Comparison of ENCODE assay signal across 24 cellular contexts in the genomic region with DNA sequence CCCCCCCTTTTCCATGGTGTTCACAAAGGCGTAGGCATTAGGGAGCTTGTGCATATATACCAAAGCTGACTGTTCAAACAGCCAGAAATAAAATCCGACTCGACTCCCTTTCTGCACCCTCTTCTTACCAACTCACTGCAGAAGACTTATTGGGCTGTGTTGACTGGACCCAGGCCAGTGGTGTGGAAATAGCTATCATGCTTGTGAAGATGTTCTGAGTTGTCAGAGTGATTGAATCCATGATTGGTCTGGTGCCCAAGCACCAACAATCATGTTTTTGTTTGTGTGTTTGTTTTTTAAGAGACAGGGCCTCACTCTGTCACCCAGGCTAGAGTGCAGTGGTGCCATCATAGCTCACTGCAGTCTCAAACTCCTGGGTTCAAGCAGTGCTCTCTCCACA. TPM values are rescaled to one million over a fixed set of nuclear protein-coding genes. Genes with fewer than 3 reads are reported as not detected.
A peak's percentile ranks its signal among the peaks of the same experiment; 100 is the strongest.
DNase-seq lines count a peak whose midpoint lies in the region; ATAC-seq, FAIRE-seq and TF ChIP-seq lines count a peak whose summit lies in the region.
"Had no signal": no experiment of that assay in that cellular context is flagged by ENCODE, and none has a peak within 500 bp of the region (broad histone marks: within the 10 kb centered on the region; RNA-seq: fewer than 3 reads in every experiment).

No MANE protein-coding gene starts in this region.

- no peak for DNase-seq in WTC11 (ENCODE audit: low spot score)
- DNase-seq in fibroblast of mammary gland (ENCODE audit: low read depth), result peak; percentile 41
- DNase-seq in HepG2 (ENCODE audit: low spot score), result no peak
- DNase-seq in NCI-H1417 treated with DMSO at 0.1 percent for 48 hours (lab: John Stamatoyannopoulos, UW), result no peak
- no peak for DNase-seq in NK-92 (lab: John Stamatoyannopoulos, UW; ENCODE audit: unreplicated experiment)
- DNase-seq: activated CD4-positive, alpha-beta T cell treated with anti-CD3 and anti-CD28 coated beads for 1 hour; activated naive CD4-positive, alpha-beta T cell treated with anti-CD3 and anti-CD28 coated beads, Interleukin-2, amount 10 ng/mL, durations not matched to agents 7 days and 5 days; activated T-cell treated with anti-CD3 and anti-CD28 coated beads, Interleukin-2, amount 50 U/mL, for 48 hours; AML-193; DMS79; effector memory CD4-positive, alpha-beta T cell; HCEC 1CT; NCI-H1092; NCI-H2107; NCI-H524 treated with DMSO at 0.1 percent for 48 hours; SW 1271 had no signal

- no peak overlapping the region for H3K9ac ChIP-seq in HepG2 (ENCODE audit: insufficient read depth, low read depth, low read length)
- no peak overlapping the region for H3K9ac ChIP-seq in subcutaneous abdominal adipose tissue (ENCODE audit: low read length in 5 of 5)

- peak overlapping the region; percentile 77; the same call in 1 of the 2 replicates for H3K27ac Mint-ChIP-seq in WTC11
- H3K27ac Mint-ChIP-seq: activated naive CD4-positive, alpha-beta T cell treated with anti-CD3 and anti-CD28 coated beads, Interleukin-2, amount 10 ng/mL, durations not matched to agents 7 days and 5 days; mesothelial cell of epicardium; nephron had no signal

- no peak overlapping the region for H3K4me3 ChIP-seq in fibroblast of mammary gland (ENCODE audit: control insufficient read depth, low read depth, low read length)
- no peak overlapping the region for H3K4me3 ChIP-seq in HepG2 (replicated peaks in 1 of 3; ENCODE audit: insufficient read depth in 1 of 3, low read depth in 2 of 3, low read length in 3 of 3)
- no peak overlapping the region for H3K4me3 ChIP-seq in subcutaneous abdominal adipose tissue (ENCODE audit: low read depth in 1 of 5, low read length in 5 of 5)

- no peak overlapping the region for H3K4me3 Mint-ChIP-seq in WTC11
- H3K4me3 Mint-ChIP-seq: activated naive CD4-positive, alpha-beta T cell treated with anti-CD3 and anti-CD28 coated beads, Interleukin-2, amount 10 ng/mL, durations not matched to agents 7 days and 5 days; mesothelial cell of epicardium; nephron had no signal

- in situ Hi-C loops in HepG2 (cut with HindIII; ENCODE audit: extremely low pct_ligation_motif_present, low pct_unique_long_range_greater_than_20kb), result no loop called here

- peaks cover 60% of the 10 kb centered on the region for H4K20me1 ChIP-seq in HepG2 (ENCODE audit: insufficient read depth, low read length)

- H3K27ac ChIP-seq in HepG2 (ENCODE audit: extremely low read length, insufficient read depth, low read length), result peak overlapping the region; percentile 9
- H3K27ac ChIP-seq in subcutaneous abdominal adipose tissue (ENCODE audit: low read depth, low read length), result peak overlapping the region; percentile 65

- H3K79me2 ChIP-seq in HepG2 (ENCODE audit: insufficient read depth, low read length), result peaks cover 96% of the 10 kb centered on the region

- H3K36me3 Mint-ChIP-seq in WTC11, result no peaks in the 10 kb centered on the region
- H3K36me3 Mint-ChIP-seq: activated naive CD4-positive, alpha-beta T cell treated with anti-CD3 and anti-CD28 coated beads, Interleukin-2, amount 10 ng/mL, durations not matched to agents 7 days and 5 days; mesothelial cell of epicardium had no signal

- CTCF ChIA-PET in WTC11 (lab: Charles Lee), result interaction anchor here (0.6 to 4.0 kb wide), 4 partner anchors 9 to 37 kb away, joined by 3 to 44 read pairs (median 4); no protein-coding TSS in a partner anchor
- CTCF ChIA-PET in HepG2 (lab: Yijun Ruan, JAX; ENCODE audit: low intra/inter-chr PET ratio, low total read pairs), result no interaction called here

- no peak overlapping the region for H3K4me2 ChIP-seq in HepG2 (ENCODE audit: low read depth, low read length)

- H3K4me1 ChIP-seq in HepG2 (ENCODE audit: insufficient read depth, low read length) (peaks cover 95% of the 10 kb centered on the region), subcutaneous abdominal adipose tissue (ENCODE audit: control insufficient read depth in 5 of 5, insufficient read depth in 5 of 5, low read length in 5 of 5) (peaks cover 0 to 48% (median 37%) of the 10 kb centered on the region in 5 donors)

- H3K27me3 ChIP-seq in HepG2 (ENCODE audit: control insufficient read depth in 1 of 2, insufficient read depth in 2 of 2, low read length in 2 of 2) (no peaks in the 10 kb centered on the region), subcutaneous abdominal adipose tissue (ENCODE audit: control insufficient read depth in 5 of 5, insufficient read depth in 4 of 5, low read length in 5 of 5) (no peaks in the 10 kb centered on the region)

- H2AFZ ChIP-seq in HepG2 (ENCODE audit: low read length), result no peak overlapping the region

- no peak for TF ChIP-seq POLR2A in HepG2 (IDR thresholded peaks at IDR 0.05; ENCODE audit: insufficient read depth in 1 of 2, low read depth in 2 of 2, low read length in 2 of 2)

- no peak for TF ChIP-seq RAD21 in HepG2 (CRISPR knock-in tag; IDR thresholded peaks at IDR 0.05)

- TF ChIP-seq EP300 in HepG2 (IDR thresholded peaks at IDR 0.05; ENCODE audit: low read depth in 2 of 2, low read length in 2 of 2) (no peak), HepG2 (CRISPR knock-in tag; IDR thresholded peaks at IDR 0.05; ENCODE audit: borderline replicate concordance) (no peak)

- TF ChIP-seq CTCF in WTC11 (IDR thresholded peaks at IDR 0.05) (no peak), fibroblast of mammary gland (conservative IDR thresholded peaks at IDR 0.05; ENCODE audit: control insufficient read depth, insufficient read depth, low read depth, low read length) (no peak), HepG2 (CRISPR knock-in tag; IDR thresholded peaks at IDR 0.05) (no peak)

- no peak for FAIRE-seq in HepG2 (lab: Jason Lieb, UNC)
- FAIRE-seq: astrocyte, keratinocyte, urothelium cell line had no signal

- no TSS peak for BruUV-seq in HepG2 (replicated peaks; lab: Mats Ljungman, UMichigan)

- no peaks in the 10 kb centered on the region for H3K27me3 Mint-ChIP-seq in WTC11 (ENCODE audit: low read depth)
- H3K27me3 Mint-ChIP-seq: activated naive CD4-positive, alpha-beta T cell treated with anti-CD3 and anti-CD28 coated beads, Interleukin-2, amount 10 ng/mL, durations not matched to agents 7 days and 5 days had no signal

- peaks cover 2 to 25% of the 10 kb centered on the region in 2 experiments; a peak in 3 of 5 replicates for H3K36me3 ChIP-seq in HepG2 (replicated peaks in 1 of 2; ENCODE audit: control insufficient read depth in 1 of 2, insufficient read depth in 2 of 2, low read length in 2 of 2)
- no peaks in the 10 kb centered on the region for H3K36me3 ChIP-seq in subcutaneous abdominal adipose tissue (ENCODE audit: control insufficient read depth in 5 of 5, insufficient read depth in 5 of 5, low read length in 5 of 5)

- intact Hi-C loops in HepG2 (cut with micrococcal nuclease; ENCODE audit: unreplicated experiment), result no loop called here

- POLR2A ChIA-PET in WTC11 (lab: Charles Lee) (no interaction called here), HepG2 (lab: Yijun Ruan, JAX) (interaction anchor here (1.4 to 1.5 kb wide), 2 partner anchors 15 to 142 kb away, joined by 3 to 5 read pairs; no protein-coding TSS in a partner anchor)

- no peak for ATAC-seq in WTC11
- ATAC-seq in HepG2, result no peak
- ATAC-seq in GM18873 (IDR thresholded peaks at IDR 0.05; ENCODE audit: low FRiP score, unreplicated experiment), result no peak
- no peak for ATAC-seq in HG02840 (IDR thresholded peaks at IDR 0.05; ENCODE audit: low FRiP score, unreplicated experiment)

- peaks cover 67% of the 10 kb centered on the region for H3K4me1 Mint-ChIP-seq in WTC11

- H3K9me3 ChIP-seq in HepG2 (ENCODE audit: low read length) (no peaks in the 10 kb centered on the region), subcutaneous abdominal adipose tissue (ENCODE audit: control insufficient read depth in 5 of 5, low read length in 5 of 5) (no peaks in the 10 kb centered on the region)

- H3K9me3 Mint-ChIP-seq in WTC11, result no peaks in the 10 kb centered on the region
- H3K9me3 Mint-ChIP-seq: activated naive CD4-positive, alpha-beta T cell treated with anti-CD3 and anti-CD28 coated beads, Interleukin-2, amount 10 ng/mL, durations not matched to agents 7 days and 5 days; mesothelial cell of epicardium; nephron had no signal

- WGBS in HepG2 (ENCODE audit: low lambda C conversion rate), result 50% methylated on average over 3 of the region's 3 CpGs

TF ChIP-seq in WTC11, 78 proteins besides CTCF, POLR2A, EP300 and RAD21 (continues in another document):
- no peak for TF ChIP-seq GTF2I (CRISPR knock-in tag; conservative IDR thresholded peaks at IDR 0.05)
- TF ChIP-seq KAT7 (CRISPR knock-in tag; IDR thresholded peaks at IDR 0.05; ENCODE audit: borderline replicate concordance), result no peak
- TF ChIP-seq NFYB (CRISPR knock-in tag; conservative IDR thresholded peaks at IDR 0.05; ENCODE audit: low read depth), result no peak
- TF ChIP-seq CREB1 (CRISPR knock-in tag; IDR thresholded peaks at IDR 0.05), result no peak

TF ChIP-seq in HepG2, 621 proteins besides CTCF, POLR2A, EP300 and RAD21 (continues in another document):
- TF ChIP-seq ZNF766 (CRISPR knock-in tag; IDR thresholded peaks at IDR 0.05; ENCODE audit: borderline replicate concordance) (no peak), JDP2 (CRISPR knock-in tag; IDR thresholded peaks at IDR 0.05; ENCODE audit: borderline replicate concordance) (no peak)

RNA-seq across cellular contexts. Expression of gene TJP2, which starts 21.6 kb away (rescaled TPM):
- total RNA-seq in WTC11 (2021) (155 to 159 TPM (median 156 TPM) in 3 replicates), HepG2 (2016; rRNA removed; fragmentation: Illumina TruSeq; extraction: Trizol) (110 and 135 TPM in 2 replicates)
- total RNA-seq in HepG2 (2016; cell fraction: cytosol; rRNA removed; fragmentation: Illumina TruSeq; extraction: Trizol; ENCODE audit: low read depth), result 19.7 and 22.7 TPM in 2 replicates
- total RNA-seq in HepG2 (2016; cell fraction: insoluble cytoplasmic fraction; rRNA removed; fragmentation: Illumina TruSeq; extraction: Trizol), result 109 and 122 TPM in 2 replicates
- total RNA-seq in HepG2 (2016; cell fraction: membrane; rRNA removed; fragmentation: Illumina TruSeq; extraction: Trizol), result 29.6 and 31.5 TPM in 2 replicates
- 104 and 120 TPM in 2 replicates for total RNA-seq in HepG2 (2016; cell fraction: nucleus; rRNA removed; fragmentation: Illumina TruSeq; extraction: Trizol)
- polyA plus RNA-seq in HepG2 (2011; rRNA removed), result 109 and 112 TPM in 2 replicates
- polyA plus RNA-seq in HepG2 (2011; cell fraction: cytosol; rRNA removed), result 71.5 and 85.0 TPM in 2 replicates
- polyA plus RNA-seq in HepG2 (2011; cell fraction: nucleus; rRNA removed), result 238 and 261 TPM in 2 replicates
- 110 and 201 TPM in 2 replicates for polyA plus RNA-seq in HepG2 (2012)
- 3.9 and 4.9 TPM in 2 replicates for polyA plus RNA-seq in HepG2 (2016; cell fraction: cytosol; fragmentation: Illumina TruSeq; extraction: Trizol; ENCODE audit: low read depth)
- polyA plus RNA-seq in HepG2 (2016; cell fraction: insoluble cytoplasmic fraction; fragmentation: Illumina TruSeq; extraction: Trizol; ENCODE audit: low read depth), result 110 and 122 TPM in 2 replicates
- polyA plus RNA-seq in HepG2 (2016; cell fraction: membrane; fragmentation: Illumina TruSeq; extraction: Trizol; ENCODE audit: low read depth), result 11.6 and 12.9 TPM in 2 replicates
- 155 and 164 TPM in 2 replicates for polyA plus RNA-seq in HepG2 (2016; cell fraction: nucleus; fragmentation: Illumina TruSeq; extraction: Trizol; ENCODE audit: insufficient read depth, low read depth)
- 13.0 and 80.7 TPM in 2 replicates for polyA minus RNA-seq in HepG2 (2011; rRNA and poly(A)+ RNA removed; ENCODE audit: low replicate concordance)
- polyA minus RNA-seq in HepG2 (2011; cell fraction: cytosol; rRNA and poly(A)+ RNA removed), result 99.2 and 104 TPM in 2 replicates
- polyA minus RNA-seq in HepG2 (2011; cell fraction: nucleus; rRNA and poly(A)+ RNA removed), result 157 and 183 TPM in 2 replicates
